ENCODE assay signal across 8 cellular contexts in genomic region chr17:58277107-58277506, GRCh38. TPM values are rescaled to one million over a fixed set of nuclear protein-coding genes. Genes with fewer than 3 reads are reported as not detected.
A peak's percentile ranks its signal among the peaks of the same experiment; 100 is the strongest.
DNase-seq lines count a peak whose midpoint lies in the region; ATAC-seq and TF ChIP-seq lines count a peak whose summit lies in the region.
"Had no signal": no experiment of that assay in that cellular context is flagged by ENCODE, and none has a peak within 500 bp of the region (broad histone marks: within the 10 kb centered on the region; RNA-seq: fewer than 3 reads in every experiment).

No MANE protein-coding gene starts in this region.

- POLR2A ChIA-PET in HEK293T (lab: Yijun Ruan, JAX), result no interaction called here
- POLR2A ChIA-PET in WTC11 (lab: Charles Lee), result no interaction called here

- H3K27ac Mint-ChIP-seq in Calu3 (ENCODE audit: unreplicated experiment), result no peak overlapping the region
- H3K27ac Mint-ChIP-seq in WTC11, result no peak overlapping the region
- H3K27ac Mint-ChIP-seq in memory B cell, result no peak overlapping the region

- BruUV-seq in Calu3 (replicated peaks; lab: Mats Ljungman, UMichigan), result no TSS peak

- CTCF ChIA-PET in Calu3 (lab: Charles Lee), result no interaction called here
- CTCF ChIA-PET in HEK293T (lab: Yijun Ruan, JAX), result no interaction called here
- CTCF ChIA-PET in WTC11 (lab: Charles Lee), result interaction anchor here (0.8 to 4.6 kb wide), 4 partner anchors 27 to 77 kb away, joined by 3 to 19 read pairs (median 4); no protein-coding TSS in a partner anchor

- H3K4me3 Mint-ChIP-seq in Calu3 (ENCODE audit: low read depth, unreplicated experiment) (no peak overlapping the region), WTC11 (no peak overlapping the region), memory B cell (no peak overlapping the region)

- ATAC-seq in WTC11 (peak; percentile 48), memory B cell (ENCODE audit: low read depth) (peak; percentile 37), GM21526 (IDR thresholded peaks at IDR 0.05; ENCODE audit: low FRiP score, unreplicated experiment) (no peak), GM19467 (IDR thresholded peaks at IDR 0.05; ENCODE audit: unreplicated experiment) (no peak), GM19023 (IDR thresholded peaks at IDR 0.05; ENCODE audit: unreplicated experiment) (no peak)

- no peaks in the 10 kb centered on the region for H3K4me1 Mint-ChIP-seq in Calu3 (ENCODE audit: low read depth, unreplicated experiment)
- H3K4me1 Mint-ChIP-seq in WTC11, result no peaks in the 10 kb centered on the region
- H3K4me1 Mint-ChIP-seq in memory B cell, result peaks cover 3% of the 10 kb centered on the region

- H3K36me3 Mint-ChIP-seq in Calu3 (ENCODE audit: insufficient read depth, unreplicated experiment), result peaks cover 4% of the 10 kb centered on the region
- H3K36me3 Mint-ChIP-seq in WTC11, result no peaks in the 10 kb centered on the region
- no peaks in the 10 kb centered on the region for H3K36me3 Mint-ChIP-seq in memory B cell

- H3K9me3 Mint-ChIP-seq in Calu3 (ENCODE audit: low read depth, unreplicated experiment) (no peaks in the 10 kb centered on the region), WTC11 (no peaks in the 10 kb centered on the region), memory B cell (no peaks in the 10 kb centered on the region)

- DNase-seq in Calu3, result no peak
- DNase-seq in HEK293T (ENCODE audit: extremely low spot score), result peak; percentile 49
- DNase-seq in WTC11 (ENCODE audit: low spot score), result no peak
- no peak for DNase-seq in memory B cell (ENCODE audit: low spot score in 2 of 2)
- DNase-seq: SHP77 had no signal

- TF ChIP-seq CTCF in Calu3 (IDR thresholded peaks at IDR 0.05; ENCODE audit: unreplicated experiment) (peak; percentile 16), WTC11 (IDR thresholded peaks at IDR 0.05) (peak; percentile 31; the same call in 1 of the 2 replicates)

- H3K27me3 Mint-ChIP-seq in Calu3 (ENCODE audit: unreplicated experiment), result peaks cover 91% of the 10 kb centered on the region
- peaks cover 16% of the 10 kb centered on the region for H3K27me3 Mint-ChIP-seq in WTC11 (ENCODE audit: low read depth)
- H3K27me3 Mint-ChIP-seq in memory B cell, result peaks cover 16% of the 10 kb centered on the region

- intact Hi-C loops in Calu3 (cut with micrococcal nuclease; ENCODE audit: unreplicated experiment), result no loop called here

TF ChIP-seq in HEK293T, 16 proteins besides CTCF, POLR2A, EP300 and RAD21:
- TF ChIP-seq HDGF (IDR thresholded peaks at IDR 0.05; ENCODE audit: borderline replicate concordance) (no peak), TARDBP (IDR thresholded peaks at IDR 0.05) (no peak), CTBP1 (IDR thresholded peaks at IDR 0.05; ENCODE audit: borderline replicate concordance) (no peak), L3MBTL2 (conservative IDR thresholded peaks at IDR 0.05) (no peak), FOXM1 (IDR thresholded peaks at IDR 0.05; ENCODE audit: borderline replicate concordance) (no peak), SP1 (IDR thresholded peaks at IDR 0.05) (no peak), ARNT (IDR thresholded peaks at IDR 0.05) (no peak), SUZ12 (IDR thresholded peaks at IDR 0.05) (no peak), LEF1 (IDR thresholded peaks at IDR 0.05; ENCODE audit: borderline replicate concordance) (no peak), ZNF384 (IDR thresholded peaks at IDR 0.05) (no peak), FOXA1 (IDR thresholded peaks at IDR 0.05) (no peak), FOXK2 (IDR thresholded peaks at IDR 0.05) (no peak), NFRKB (IDR thresholded peaks at IDR 0.05) (no peak), ELF4 (IDR thresholded peaks at IDR 0.05) (no peak), BHLHE40 (IDR thresholded peaks at IDR 0.05; ENCODE audit: borderline replicate concordance) (no peak)
- TF ChIP-seq, protein P1, sequence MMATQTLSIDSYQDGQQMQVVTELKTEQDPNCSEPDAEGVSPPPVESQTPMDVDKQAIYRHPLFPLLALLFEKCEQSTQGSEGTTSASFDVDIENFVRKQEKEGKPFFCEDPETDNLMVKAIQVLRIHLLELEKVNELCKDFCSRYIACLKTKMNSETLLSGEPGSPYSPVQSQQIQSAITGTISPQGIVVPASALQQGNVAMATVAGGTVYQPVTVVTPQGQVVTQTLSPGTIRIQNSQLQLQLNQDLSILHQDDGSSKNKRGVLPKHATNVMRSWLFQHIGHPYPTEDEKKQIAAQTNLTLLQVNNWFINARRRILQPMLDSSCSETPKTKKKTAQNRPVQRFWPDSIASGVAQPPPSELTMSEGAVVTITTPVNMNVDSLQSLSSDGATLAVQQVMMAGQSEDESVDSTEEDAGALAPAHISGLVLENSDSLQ (IDR thresholded peaks at IDR 0.05), result no peak
TF ChIP-seq in HEK293T: peak in this region for 0.

TF ChIP-seq in WTC11, 78 proteins besides CTCF, POLR2A, EP300 and RAD21 (continues in another document):
- no peak for TF ChIP-seq PREB (CRISPR knock-in tag; IDR thresholded peaks at IDR 0.05; ENCODE audit: borderline replicate concordance)
- no peak for TF ChIP-seq HMGA2 (CRISPR knock-in tag; IDR thresholded peaks at IDR 0.05)
- TF ChIP-seq NR3C1 (CRISPR knock-in tag; conservative IDR thresholded peaks at IDR 0.05; ENCODE audit: low read depth), result no peak
- no peak for TF ChIP-seq RELA (CRISPR knock-in tag; IDR thresholded peaks at IDR 0.05; ENCODE audit: borderline replicate concordance)
- no peak for TF ChIP-seq E2F5 (CRISPR knock-in tag; IDR thresholded peaks at IDR 0.05)
- TF ChIP-seq, protein P2, sequence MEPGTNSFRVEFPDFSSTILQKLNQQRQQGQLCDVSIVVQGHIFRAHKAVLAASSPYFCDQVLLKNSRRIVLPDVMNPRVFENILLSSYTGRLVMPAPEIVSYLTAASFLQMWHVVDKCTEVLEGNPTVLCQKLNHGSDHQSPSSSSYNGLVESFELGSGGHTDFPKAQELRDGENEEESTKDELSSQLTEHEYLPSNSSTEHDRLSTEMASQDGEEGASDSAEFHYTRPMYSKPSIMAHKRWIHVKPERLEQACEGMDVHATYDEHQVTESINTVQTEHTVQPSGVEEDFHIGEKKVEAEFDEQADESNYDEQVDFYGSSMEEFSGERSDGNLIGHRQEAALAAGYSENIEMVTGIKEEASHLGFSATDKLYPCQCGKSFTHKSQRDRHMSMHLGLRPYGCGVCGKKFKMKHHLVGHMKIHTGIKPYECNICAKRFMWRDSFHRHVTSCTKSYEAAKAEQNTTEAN (CRISPR knock-in tag; IDR thresholded peaks at IDR 0.05), result no peak
- TF ChIP-seq SOX15 (CRISPR knock-in tag; IDR thresholded peaks at IDR 0.05), result no peak
- no peak for TF ChIP-seq GRHL2 (CRISPR knock-in tag; IDR thresholded peaks at IDR 0.05; ENCODE audit: insufficient replicate concordance, severe bottlenecking)
- no peak for TF ChIP-seq ATF2 (CRISPR knock-in tag; IDR thresholded peaks at IDR 0.05; ENCODE audit: borderline replicate concordance, low read depth)
- TF ChIP-seq TEAD1 (CRISPR knock-in tag; IDR thresholded peaks at IDR 0.05), result no peak
- TF ChIP-seq KAT7 (CRISPR knock-in tag; IDR thresholded peaks at IDR 0.05; ENCODE audit: borderline replicate concordance), result no peak
- no peak for TF ChIP-seq TCF7 (CRISPR knock-in tag; IDR thresholded peaks at IDR 0.05; ENCODE audit: low read depth)
- no peak for TF ChIP-seq ZNF512 (CRISPR knock-in tag; IDR thresholded peaks at IDR 0.05; ENCODE audit: borderline replicate concordance)

RNA-seq across cellular contexts. Expression of gene MPO, which starts 3.6 kb away (rescaled TPM):
- total RNA-seq in Calu3 (2022), result not detected in 2 replicates
- not detected in 3 replicates for total RNA-seq in WTC11 (2021)

RNA-seq across cellular contexts. Expression of gene LPO, which starts 38.7 kb away (rescaled TPM):
- total RNA-seq in Calu3 (2022) (not detected in 2 replicates), WTC11 (2021) (0.20 to 0.50 TPM (median 0.23 TPM) in 3 replicates)

RNA-seq across cellular contexts. Expression of gene TSPOAP1, which starts 51.5 kb away (rescaled TPM):
- not detected in 2 replicates for total RNA-seq in Calu3 (2022)
- 10.9 to 19.0 TPM (median 16.4 TPM) in 3 replicates for total RNA-seq in WTC11 (2021)

RNA-seq across cellular contexts. Expression of gene MKS1, which starts 58.1 kb away (rescaled TPM):
- 9.6 and 14.1 TPM in 2 replicates for total RNA-seq in Calu3 (2022)
- 18.6 to 24.2 TPM (median 18.9 TPM) in 3 replicates for total RNA-seq in WTC11 (2021)

Comparison
In these comparisons a context has a peak if more than half of its experiments do, and no peak if none do; other contexts are left out.
1. ATAC-seq: peak in WTC11 (single experiment) and memory B cell (single experiment); none in GM21526 (single experiment), GM19467 (single experiment) and GM19023 (single experiment).
2. RNA of gene TSPOAP1, which starts 51.5 kb away (total RNA-seq): 10.9 to 19.0 TPM in WTC11; not detected in Calu3; every median in the first group is over 10 times any median in the second.